14 cellular contexts compared by ENCODE assay signal in genomic region chr9:89507626-89508025, GRCh38. TPM values are rescaled to one million over a fixed set of nuclear protein-coding genes. Genes with fewer than 3 reads are reported as not detected.
DNase-seq lines count a peak whose midpoint lies in the region; ATAC-seq and TF ChIP-seq lines count a peak whose summit lies in the region.
"Had no signal": no experiment of that assay in that cellular context is flagged by ENCODE, and none has a peak within 500 bp of the region (broad histone marks: within the 10 kb centered on the region; RNA-seq: fewer than 3 reads in every experiment).

No MANE protein-coding gene starts in this region.

- H3K4me3 Mint-ChIP-seq in activated CD4-positive, alpha-beta memory T cell treated with anti-CD3 and anti-CD28 coated beads for 36 hours, result no peak overlapping the region
- no peak overlapping the region for H3K4me3 Mint-ChIP-seq in activated CD4-positive, alpha-beta memory T cell treated with anti-CD3 and anti-CD28 coated beads, Interleukin-2, amount 10 ng/mL, durations not matched to agents 7 days and 5 days
- no peak overlapping the region for H3K4me3 Mint-ChIP-seq in activated T-helper 1 cell treated with anti-CD3 and anti-CD28 coated beads, Interleukin-12 subunit alpha, Interleukin-12 subunit beta, Interleukin-2, Interleukin-4 antibody, amounts not matched to agents 30 ng/mL and 10 ng/mL and 1 ng/mL, durations not matched to agents 14 hours and 24 hours and 36 hours
- no peak overlapping the region for H3K4me3 Mint-ChIP-seq in stimulated activated effector memory CD8-positive, alpha-beta T cell treated with anti-CD3 and anti-CD28 coated beads, Interleukin-12 subunit alpha, Interleukin-12 subunit beta, amount 100 ng/mL, for 72 hours
- H3K4me3 Mint-ChIP-seq: brain had no signal

- H3K4me1 ChIP-seq in vagina, result no peaks in the 10 kb centered on the region

- no peaks in the 10 kb centered on the region for H3K36me3 Mint-ChIP-seq in activated CD4-positive, alpha-beta memory T cell treated with anti-CD3 and anti-CD28 coated beads for 36 hours
- peaks cover 8% of the 10 kb centered on the region for H3K36me3 Mint-ChIP-seq in activated CD4-positive, alpha-beta memory T cell treated with anti-CD3 and anti-CD28 coated beads, Interleukin-2, amount 10 ng/mL, durations not matched to agents 7 days and 5 days (ENCODE audit: low read depth)
- no peaks in the 10 kb centered on the region for H3K36me3 Mint-ChIP-seq in activated T-helper 1 cell treated with anti-CD3 and anti-CD28 coated beads, Interleukin-12 subunit alpha, Interleukin-12 subunit beta, Interleukin-2, Interleukin-4 antibody, amounts not matched to agents 30 ng/mL and 10 ng/mL and 1 ng/mL, durations not matched to agents 14 hours and 24 hours and 36 hours (ENCODE audit: low read depth)
- no peaks in the 10 kb centered on the region for H3K36me3 Mint-ChIP-seq in stimulated activated effector memory CD8-positive, alpha-beta T cell treated with anti-CD3 and anti-CD28 coated beads, Interleukin-12 subunit alpha, Interleukin-12 subunit beta, amount 100 ng/mL, for 72 hours
- H3K36me3 Mint-ChIP-seq: brain had no signal

- H3K27me3 Mint-ChIP-seq in activated CD4-positive, alpha-beta memory T cell treated with anti-CD3 and anti-CD28 coated beads for 36 hours, result no peaks in the 10 kb centered on the region
- no peaks in the 10 kb centered on the region for H3K27me3 Mint-ChIP-seq in activated CD4-positive, alpha-beta memory T cell treated with anti-CD3 and anti-CD28 coated beads, Interleukin-2, amount 10 ng/mL, durations not matched to agents 7 days and 5 days
- no peaks in the 10 kb centered on the region for H3K27me3 Mint-ChIP-seq in activated T-helper 1 cell treated with anti-CD3 and anti-CD28 coated beads, Interleukin-12 subunit alpha, Interleukin-12 subunit beta, Interleukin-2, Interleukin-4 antibody, amounts not matched to agents 30 ng/mL and 10 ng/mL and 1 ng/mL, durations not matched to agents 14 hours and 24 hours and 36 hours (ENCODE audit: insufficient read depth)

- peaks cover 51% of the 10 kb centered on the region for H3K4me1 Mint-ChIP-seq in activated CD4-positive, alpha-beta memory T cell treated with anti-CD3 and anti-CD28 coated beads for 36 hours (ENCODE audit: low read depth)
- H3K4me1 Mint-ChIP-seq in activated CD4-positive, alpha-beta memory T cell treated with anti-CD3 and anti-CD28 coated beads, Interleukin-2, amount 10 ng/mL, durations not matched to agents 7 days and 5 days, result peaks cover 67% of the 10 kb centered on the region
- H3K4me1 Mint-ChIP-seq in activated T-helper 1 cell treated with anti-CD3 and anti-CD28 coated beads, Interleukin-12 subunit alpha, Interleukin-12 subunit beta, Interleukin-2, Interleukin-4 antibody, amounts not matched to agents 30 ng/mL and 10 ng/mL and 1 ng/mL, durations not matched to agents 14 hours and 24 hours and 36 hours (ENCODE audit: low read depth), result peaks cover 68% of the 10 kb centered on the region
- peaks cover 66% of the 10 kb centered on the region for H3K4me1 Mint-ChIP-seq in stimulated activated effector memory CD8-positive, alpha-beta T cell treated with anti-CD3 and anti-CD28 coated beads, Interleukin-12 subunit alpha, Interleukin-12 subunit beta, amount 100 ng/mL, for 72 hours

- no peaks in the 10 kb centered on the region for H3K27me3 ChIP-seq in HL-60 (ENCODE audit: insufficient read depth, poor library complexity, severe bottlenecking)
- no peaks in the 10 kb centered on the region for H3K27me3 ChIP-seq in vagina

- CTCF ChIA-PET in activated CD4-positive, alpha-beta memory T cell treated with anti-CD3 and anti-CD28 coated beads for 36 hours (lab: Charles Lee), result interaction anchor here (0.9 kb wide), 1 partner anchor 22 kb away, joined by 3 read pairs; no protein-coding TSS in a partner anchor
- CTCF ChIA-PET in activated CD4-positive, alpha-beta memory T cell treated with anti-CD3 and anti-CD28 coated beads, Interleukin-2, amount 10 ng/mL, durations not matched to agents 7 days and 5 days (lab: Charles Lee), result interaction anchor here (0.9 kb wide), 1 partner anchor 41 kb away, joined by 3 read pairs; no protein-coding TSS in a partner anchor

- no peaks in the 10 kb centered on the region for H3K36me3 ChIP-seq in vagina

- POLR2A ChIA-PET in activated CD4-positive, alpha-beta memory T cell treated with anti-CD3 and anti-CD28 coated beads for 36 hours (lab: Charles Lee), result no interaction called here
- POLR2A ChIA-PET in activated CD4-positive, alpha-beta memory T cell treated with anti-CD3 and anti-CD28 coated beads, Interleukin-2, amount 10 ng/mL, durations not matched to agents 7 days and 5 days (lab: Charles Lee), result interaction anchor here (0.6 to 1.4 kb wide), 2 partner anchors 8 to 1902 kb away, joined by 3 to 4 read pairs; no protein-coding TSS in a partner anchor

- no peak for TF ChIP-seq CTCF in HL-60 (IDR thresholded peaks at IDR 0.05; ENCODE audit: insufficient read depth, low read length)
- no peak for TF ChIP-seq CTCF in vagina (IDR thresholded peaks at IDR 0.05)

- TF ChIP-seq POLR2A in vagina (IDR thresholded peaks at IDR 0.05), result no peak

- peak; percentile 34 for DNase-seq in activated CD4-positive, alpha-beta memory T cell treated with anti-CD3 and anti-CD28 coated beads for 36 hours
- DNase-seq in activated CD4-positive, alpha-beta memory T cell treated with anti-CD3 and anti-CD28 coated beads, Interleukin-2, amount 10 ng/mL, durations not matched to agents 7 days and 5 days, result no peak
- DNase-seq in HL-60 (ENCODE audit: low read depth in 1 of 2, low spot score in 1 of 2) (peak in 1 of 2 experiments; percentile 38), left ventricle myocardium superior (no peak), vagina (ENCODE audit: extremely low spot score in 2 of 2) (no peak)
- no peak for DNase-seq in activated T-helper 1 cell treated with anti-CD3 and anti-CD28 coated beads, Interleukin-12 subunit alpha, Interleukin-12 subunit beta, Interleukin-2, Interleukin-4 antibody, amounts not matched to agents 30 ng/mL and 10 ng/mL and 1 ng/mL, durations not matched to agents 14 hours and 24 hours and 36 hours (ENCODE audit: low spot score)
- no peak for DNase-seq in stimulated activated effector memory CD8-positive, alpha-beta T cell treated with anti-CD3 and anti-CD28 coated beads, Interleukin-12 subunit alpha, Interleukin-12 subunit beta, amount 100 ng/mL, for 72 hours (ENCODE audit: low spot score in 2 of 2)
- DNase-seq: Calu3, NCI-H2107, SHP77 treated with DMSO at 0.1 percent for 48 hours, substantia nigra had no signal

- no peaks in the 10 kb centered on the region for H3K9me3 Mint-ChIP-seq in activated CD4-positive, alpha-beta memory T cell treated with anti-CD3 and anti-CD28 coated beads for 36 hours
- H3K9me3 Mint-ChIP-seq in activated CD4-positive, alpha-beta memory T cell treated with anti-CD3 and anti-CD28 coated beads, Interleukin-2, amount 10 ng/mL, durations not matched to agents 7 days and 5 days, result no peaks in the 10 kb centered on the region
- no peaks in the 10 kb centered on the region for H3K9me3 Mint-ChIP-seq in activated T-helper 1 cell treated with anti-CD3 and anti-CD28 coated beads, Interleukin-12 subunit alpha, Interleukin-12 subunit beta, Interleukin-2, Interleukin-4 antibody, amounts not matched to agents 30 ng/mL and 10 ng/mL and 1 ng/mL, durations not matched to agents 14 hours and 24 hours and 36 hours
- H3K9me3 Mint-ChIP-seq in stimulated activated effector memory CD8-positive, alpha-beta T cell treated with anti-CD3 and anti-CD28 coated beads, Interleukin-12 subunit alpha, Interleukin-12 subunit beta, amount 100 ng/mL, for 72 hours, result peaks cover 2% of the 10 kb centered on the region

- H3K4me3 ChIP-seq in HL-60 (replicated peaks; ENCODE audit: insufficient read depth, low read length) (no peak overlapping the region), vagina (no peak overlapping the region)
- H3K4me3 ChIP-seq: skin epidermis had no signal

- H3K27ac ChIP-seq in HL-60 (replicated peaks), result peak overlapping the region; percentile 32
- no peak overlapping the region for H3K27ac ChIP-seq in vagina
- H3K27ac ChIP-seq: skin epidermis had no signal

- no peaks in the 10 kb centered on the region for H3K9me3 ChIP-seq in vagina

- intact Hi-C loops in activated CD4-positive, alpha-beta memory T cell treated with anti-CD3 and anti-CD28 coated beads for 36 hours (cut with micrococcal nuclease), result no loop called here
- intact Hi-C loops in activated T-helper 1 cell treated with anti-CD3 and anti-CD28 coated beads, Interleukin-12 subunit alpha, Interleukin-12 subunit beta, Interleukin-2, Interleukin-4 antibody, amounts not matched to agents 30 ng/mL and 10 ng/mL and 1 ng/mL, durations not matched to agents 14 hours and 24 hours and 36 hours (cut with micrococcal nuclease), result no loop called here
- intact Hi-C loops in left ventricle myocardium superior (cut with micrococcal nuclease), result no loop called here
- intact Hi-C loops in vagina (cut with DNase I), result no loop called here

- ATAC-seq in stimulated activated effector memory CD8-positive, alpha-beta T cell treated with anti-CD3 and anti-CD28 coated beads, Interleukin-12 subunit alpha, Interleukin-12 subunit beta, amount 100 ng/mL, for 72 hours, result peak; percentile 64
- ATAC-seq in left ventricle myocardium superior (no peak), GM19328 (IDR thresholded peaks at IDR 0.05; ENCODE audit: unreplicated experiment) (no peak)

- H3K27ac Mint-ChIP-seq in activated CD4-positive, alpha-beta memory T cell treated with anti-CD3 and anti-CD28 coated beads for 36 hours, result peak overlapping the region; percentile 26
- H3K27ac Mint-ChIP-seq in activated CD4-positive, alpha-beta memory T cell treated with anti-CD3 and anti-CD28 coated beads, Interleukin-2, amount 10 ng/mL, durations not matched to agents 7 days and 5 days, result no peak overlapping the region
- peak overlapping the region; percentile 43 for H3K27ac Mint-ChIP-seq in activated T-helper 1 cell treated with anti-CD3 and anti-CD28 coated beads, Interleukin-12 subunit alpha, Interleukin-12 subunit beta, Interleukin-2, Interleukin-4 antibody, amounts not matched to agents 30 ng/mL and 10 ng/mL and 1 ng/mL, durations not matched to agents 14 hours and 24 hours and 36 hours
- peak overlapping the region; percentile 48 for H3K27ac Mint-ChIP-seq in stimulated activated effector memory CD8-positive, alpha-beta T cell treated with anti-CD3 and anti-CD28 coated beads, Interleukin-12 subunit alpha, Interleukin-12 subunit beta, amount 100 ng/mL, for 72 hours
- H3K27ac Mint-ChIP-seq: brain had no signal

RNA-seq across cellular contexts. Expression of gene SEMA4D, which starts 9.7 kb away (rescaled TPM):
- total RNA-seq in activated CD4-positive, alpha-beta memory T cell treated with anti-CD3 and anti-CD28 coated beads for 36 hours, result 100 to 1,000 TPM; 159 to 161 TPM
- total RNA-seq in activated CD4-positive, alpha-beta memory T cell treated with anti-CD3 and anti-CD28 coated beads, Interleukin-2, amount 10 ng/mL, durations not matched to agents 7 days and 5 days, result 100 to 1,000 TPM; 339 to 350 TPM
- total RNA-seq in activated T-helper 1 cell treated with anti-CD3 and anti-CD28 coated beads, Interleukin-12 subunit alpha, Interleukin-12 subunit beta, Interleukin-2, Interleukin-4 antibody, amounts not matched to agents 30 ng/mL and 10 ng/mL and 1 ng/mL, durations not matched to agents 14 hours and 24 hours and 36 hours, result 388 and 411 TPM in 2 replicates
- 24.7 TPM for total RNA-seq in left ventricle myocardium superior
- total RNA-seq in vagina, result 39.3 TPM
